8 cellular contexts compared by ENCODE assay signal in the genomic region with DNA sequence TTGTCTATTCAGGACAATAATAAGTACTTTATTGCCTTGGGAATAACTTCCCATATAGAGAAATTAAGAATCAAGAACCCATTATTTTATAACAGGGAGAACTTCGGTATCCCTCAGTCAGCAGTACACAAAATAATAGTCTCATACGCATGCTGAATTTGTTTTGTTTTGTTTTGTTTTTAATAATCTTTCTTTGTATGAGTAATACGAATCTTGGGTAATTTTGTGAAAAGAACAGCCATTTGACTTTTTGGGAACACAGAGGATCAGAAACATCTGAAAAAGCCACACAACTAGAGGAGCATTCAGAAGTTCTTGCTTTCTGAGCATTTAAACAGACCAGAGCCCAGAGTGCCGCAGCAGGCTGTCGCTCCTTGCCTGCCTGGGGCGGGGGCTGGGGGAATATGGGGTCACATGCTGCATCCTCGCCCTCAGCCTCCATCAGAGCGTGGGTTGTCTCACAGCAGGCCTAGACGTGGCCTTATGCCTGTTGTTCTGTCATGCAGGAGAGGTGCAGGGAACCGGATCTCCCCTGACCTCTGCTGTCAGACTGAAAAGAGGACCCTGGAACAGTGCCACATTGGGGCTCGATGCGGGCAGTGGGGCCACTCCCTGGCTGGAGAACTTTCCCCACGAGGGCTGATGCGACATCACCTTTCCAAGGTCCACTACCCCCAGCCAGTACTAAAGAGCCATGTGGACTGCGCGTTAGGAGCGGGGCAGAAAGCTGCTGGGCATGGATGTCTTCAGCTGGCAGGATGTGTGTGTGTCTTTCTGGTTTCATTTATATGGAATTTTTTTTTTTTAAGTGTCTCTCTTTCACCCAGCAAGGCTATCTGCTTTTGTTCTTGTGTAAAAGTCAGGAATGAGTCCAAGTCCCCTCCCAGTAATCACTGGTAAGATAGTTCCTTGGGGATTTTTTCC.
DNase-seq lines count a peak whose midpoint lies in the region; ATAC-seq and TF ChIP-seq lines count a peak whose summit lies in the region.

No MANE protein-coding gene starts in this region.

- intact Hi-C loops in sigmoid colon (cut with DNase I), result no loop called here
- intact Hi-C loops in OCI-LY7 (cut with micrococcal nuclease; ENCODE audit: unreplicated experiment), result no loop called here

- H2AFZ ChIP-seq in OCI-LY7 (ENCODE audit: low read length), result no peak overlapping the region

- H3K9me3 ChIP-seq in sigmoid colon (no peaks in the 10 kb centered on the region), OCI-LY7 (ENCODE audit: low read length) (no peaks in the 10 kb centered on the region)

- H3K79me2 ChIP-seq in OCI-LY7 (ENCODE audit: insufficient read depth, low read depth, low read length), result no peaks in the 10 kb centered on the region

- no peaks in the 10 kb centered on the region for H3K27me3 ChIP-seq in sigmoid colon

- peak overlapping the region; percentile 64 to 77 (median 72) for H3K27ac ChIP-seq in sigmoid colon
- no peak overlapping the region for H3K27ac ChIP-seq in OCI-LY7 (ENCODE audit: low read depth, low read length, poor library complexity, severe bottlenecking)

- DNase-seq in GM20000 (ENCODE audit: low spot score), result peak; percentile 62
- DNase-seq in epithelial cell of proximal tubule (ENCODE audit: low read depth), result peak; percentile 38
- DNase-seq in sigmoid colon, result no peak
- no peak for DNase-seq in OCI-LY7 (ENCODE audit: low spot score)
- no peak for DNase-seq in ureter (ENCODE audit: low spot score)
- DNase-seq in HCEC 1CT, result no peak

- no peak overlapping the region for H3K4me2 ChIP-seq in OCI-LY7 (ENCODE audit: low read length)

- CTCF ChIA-PET in OCI-LY7 (lab: Charles Lee; ENCODE audit: unreplicated experiment), result no interaction called here

- H3K4me3 ChIP-seq in epithelial cell of proximal tubule (ENCODE audit: low read depth, low read length) (no peak overlapping the region), sigmoid colon (no peak overlapping the region), OCI-LY7 (ENCODE audit: low read depth, low read length, poor library complexity, severe bottlenecking) (no peak overlapping the region)

- peak; percentile 83 for ATAC-seq in HG03571 (IDR thresholded peaks at IDR 0.05; ENCODE audit: unreplicated experiment)
- ATAC-seq in HG03097 (IDR thresholded peaks at IDR 0.05; ENCODE audit: low FRiP score, unreplicated experiment), result no peak

- no peaks in the 10 kb centered on the region for H3K9me2 ChIP-seq in OCI-LY7 (ENCODE audit: insufficient read depth, low read length)

- H3K4me1 ChIP-seq in sigmoid colon (peaks cover 0 to 78% (median 60%) of the 10 kb centered on the region in 4 donors), OCI-LY7 (ENCODE audit: insufficient read depth, low read length, poor library complexity, severe bottlenecking) (no peaks in the 10 kb centered on the region)

- BruUV-seq in OCI-LY7 (replicated peaks; lab: Mats Ljungman, UMichigan), result no TSS peak

- TF ChIP-seq CTCF in GM20000 (IDR thresholded peaks at IDR 0.05; ENCODE audit: extremely low read depth, missing control alignments) (no peak), epithelial cell of proximal tubule (conservative IDR thresholded peaks at IDR 0.05; ENCODE audit: low read depth, low read length) (no peak), sigmoid colon (IDR thresholded peaks at IDR 0.05) (no peak), OCI-LY7 (conservative IDR thresholded peaks at IDR 0.05; ENCODE audit: low read length) (no peak)

- H4K20me1 ChIP-seq in OCI-LY7 (ENCODE audit: insufficient read depth, low read length), result no peaks in the 10 kb centered on the region

- 33 to 62% methylated on average over 17 of the region's 17 CpGs for WGBS in sigmoid colon, 2 donors

- H3K36me3 ChIP-seq in sigmoid colon (no peaks in the 10 kb centered on the region), OCI-LY7 (ENCODE audit: insufficient read depth, low read length) (no peaks in the 10 kb centered on the region)

- POLR2A ChIA-PET in OCI-LY7 (lab: Charles Lee), result no interaction called here

- no peak for TF ChIP-seq POLR2A in sigmoid colon (IDR thresholded peaks at IDR 0.05)

- no peak for TF ChIP-seq EP300 in sigmoid colon (IDR thresholded peaks at IDR 0.05)

Comparison
In these comparisons a context has a peak if more than half of its experiments do, and no peak if none do; other contexts are left out.
1. DNase-seq: peak in GM20000 (single experiment) and epithelial cell of proximal tubule (single experiment); none in sigmoid colon (single experiment), OCI-LY7 (single experiment), ureter (single experiment) and HCEC 1CT (single experiment).